ENCODE assay signal across 8 cellular contexts in the genomic region with DNA sequence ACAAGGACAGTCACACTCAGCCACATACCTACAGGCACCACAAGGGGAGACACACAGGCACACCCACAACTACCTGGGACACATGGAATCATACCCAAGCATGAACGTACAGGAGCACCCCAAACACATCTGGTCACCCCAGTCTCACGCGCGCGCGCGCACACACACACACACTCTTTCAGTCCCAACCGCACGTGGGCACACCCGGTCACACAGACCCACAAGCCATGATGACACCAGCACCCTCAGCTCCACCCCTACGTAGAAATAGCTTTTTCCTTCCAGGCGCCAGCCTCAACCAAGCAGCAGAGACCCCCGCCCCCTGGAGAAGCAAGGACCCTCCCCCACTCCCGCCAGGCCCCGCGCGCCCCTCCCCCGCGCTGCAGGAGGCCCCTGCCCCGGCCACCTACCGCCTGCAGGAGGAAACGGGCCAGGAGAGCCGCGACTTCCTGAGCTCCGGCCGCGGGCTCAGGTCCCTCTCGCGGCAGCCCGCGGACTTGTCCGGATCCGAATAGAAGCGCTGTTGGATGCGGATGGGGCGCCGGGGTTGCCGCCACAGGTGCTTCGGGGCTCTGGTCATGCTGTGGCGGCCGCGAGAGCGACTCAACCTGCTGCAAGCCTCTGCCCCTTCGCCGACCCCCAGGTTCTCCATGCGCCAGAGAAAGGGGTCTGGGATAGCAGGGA. TPM values are rescaled to one million over a fixed set of nuclear protein-coding genes. Genes with fewer than 3 reads are reported as not detected.
A peak's percentile ranks its signal among the peaks of the same experiment; 100 is the strongest.
DNase-seq lines count a peak whose midpoint lies in the region; ATAC-seq and TF ChIP-seq lines count a peak whose summit lies in the region.

No MANE protein-coding gene starts in this region.

- no peak overlapping the region for H3K27ac ChIP-seq in RWPE2 (ENCODE audit: poor library complexity, severe bottlenecking)
- H3K27ac ChIP-seq in iPS DF 6.9 (ENCODE audit: low read length): no peak overlapping the region

- H3K9me3 ChIP-seq in RWPE2 (ENCODE audit: severe bottlenecking): no peaks in the 10 kb centered on the region
- H3K9me3 ChIP-seq in iPS DF 6.9 (ENCODE audit: control insufficient read depth, insufficient read depth, low read length): no peaks in the 10 kb centered on the region

- in situ Hi-C loops in G401 (cut with HindIII; ENCODE audit: low sequenced_read_pairs): no loop called here

- H3K4me3 ChIP-seq in BJ (ENCODE audit: low read depth, low read length) (no peak overlapping the region), RWPE2 (ENCODE audit: severe bottlenecking) (no peak overlapping the region), iPS DF 6.9 (ENCODE audit: low read length) (peak overlapping the region; percentile 41; the same call in 1 of the 2 replicates)

- ATAC-seq in RWPE2 (ENCODE audit: low read depth) (peak; percentile 26; the same call in 2 of the 3 replicates), left ventricle myocardium superior (no peak)

- no CpG with 5 or more reads among the region's 46 CpGs for WGBS in iPS DF 6.9 (ENCODE audit: insufficient coverage, insufficient read length)

- TF ChIP-seq CTCF in BJ (IDR thresholded peaks at IDR 0.05; ENCODE audit: insufficient read depth, low read depth, low read length): 0 out of 2 replicates have a peak, but pooled peaks have one; percentile 11
- no peak for TF ChIP-seq CTCF in RWPE2 (IDR thresholded peaks at IDR 0.05; ENCODE audit: poor library complexity, severe bottlenecking)

- H3K4me1 ChIP-seq in RWPE2 (ENCODE audit: insufficient read depth, poor library complexity, severe bottlenecking) (no peaks in the 10 kb centered on the region), iPS DF 6.9 (ENCODE audit: control insufficient read depth, insufficient read depth, low read length) (peaks cover 10% of the 10 kb centered on the region)

- POLR2A ChIA-PET in BJ (lab: Charles Lee): no interaction called here

- CTCF ChIA-PET in BJ (lab: Yijun Ruan, JAX): interaction anchor here (1.4 to 1.7 kb wide), 2 partner anchors 19 to 25 kb away, joined by 3 to 7 read pairs; no protein-coding TSS in a partner anchor

- H3K36me3 ChIP-seq in BJ (ENCODE audit: control insufficient read depth, insufficient read depth, low read length) (no peaks in the 10 kb centered on the region), RWPE2 (ENCODE audit: low read depth) (no peaks in the 10 kb centered on the region), iPS DF 6.9 (ENCODE audit: control insufficient read depth, insufficient read depth, low read length) (no peaks in the 10 kb centered on the region)

- H3K27me3 ChIP-seq in BJ (ENCODE audit: control insufficient read depth, insufficient read depth, low read length) (peaks cover 6% of the 10 kb centered on the region), RWPE2 (ENCODE audit: insufficient read depth, poor library complexity, severe bottlenecking) (no peaks in the 10 kb centered on the region), iPS DF 6.9 (ENCODE audit: control insufficient read depth, insufficient read depth, low read length) (no peaks in the 10 kb centered on the region)

- intact Hi-C loops in left ventricle myocardium superior (cut with micrococcal nuclease): no loop called here

- DNase-seq in BJ (ENCODE audit: low read depth) (no peak), G401 (ENCODE audit: low spot score) (peak; percentile 46), RWPE2 (ENCODE audit: low spot score) (no peak), iPS DF 6.9 (ENCODE audit: low read depth, low spot score) (no peak), MV-4-11 (lab: John Stamatoyannopoulos, UW) (no peak), SIG-M5 treated with dmso at 0.1 percent for 504 hours (lab: John Stamatoyannopoulos, UW; ENCODE audit: unreplicated experiment) (no peak), T-helper 9 cell (no peak), left ventricle myocardium superior (no peak)

RNA-seq across cellular contexts. Expression of a gene that starts 6.4 kb away (rescaled TPM):
- 0.06 and 0.12 TPM in 2 replicates for polyA plus RNA-seq in BJ (2011; rRNA removed)
- polyA minus RNA-seq in BJ (2011; rRNA and poly(A)+ RNA removed): not detected in 2 replicates
- total RNA-seq in G401 (2014; rRNA removed; shearing (Covaris generic)): 11.1 and 17.0 TPM in 2 replicates
- total RNA-seq in left ventricle myocardium superior: 1.2 TPM

RNA-seq across cellular contexts. Expression of a gene that starts 28.8 kb away (rescaled TPM):
- 1.4 and 2.0 TPM in 2 replicates for polyA plus RNA-seq in BJ (2011; rRNA removed)
- 4.4 and 7.0 TPM in 2 replicates for polyA minus RNA-seq in BJ (2011; rRNA and poly(A)+ RNA removed)
- total RNA-seq in G401 (2014; rRNA removed; shearing (Covaris generic)): 0.14 and 2.0 TPM in 2 replicates
- total RNA-seq in left ventricle myocardium superior: 35.5 TPM

RNA-seq across cellular contexts. Expression of a gene that starts 39.7 kb away (rescaled TPM):
- 13.3 and 25.0 TPM in 2 replicates for polyA plus RNA-seq in BJ (2011; rRNA removed)
- polyA minus RNA-seq in BJ (2011; rRNA and poly(A)+ RNA removed): 12.3 and 15.1 TPM in 2 replicates
- total RNA-seq in G401 (2014; rRNA removed; shearing (Covaris generic)): 30.4 and 67.0 TPM in 2 replicates
- total RNA-seq in left ventricle myocardium superior: 9.0 TPM

RNA-seq across cellular contexts. Expression of a gene that starts 41.6 kb away (rescaled TPM):
- 0.82 and 1.5 TPM in 2 replicates for polyA plus RNA-seq in BJ (2011; rRNA removed)
- polyA minus RNA-seq in BJ (2011; rRNA and poly(A)+ RNA removed): 1.5 and 2.4 TPM in 2 replicates
- 0.37 and 0.47 TPM in 2 replicates for total RNA-seq in G401 (2014; rRNA removed; shearing (Covaris generic))
- total RNA-seq in left ventricle myocardium superior: 0.57 TPM

RNA-seq across cellular contexts. Expression of a gene that starts 48.7 kb away (rescaled TPM):
- 92.0 and 124 TPM in 2 replicates for polyA plus RNA-seq in BJ (2011; rRNA removed)
- polyA minus RNA-seq in BJ (2011; rRNA and poly(A)+ RNA removed): 29.6 and 35.4 TPM in 2 replicates
- 263 and 286 TPM in 2 replicates for total RNA-seq in G401 (2014; rRNA removed; shearing (Covaris generic))
- total RNA-seq in left ventricle myocardium superior: 89.2 TPM

Comparison
In these comparisons a context has a peak if more than half of its experiments do, and no peak if none do; other contexts are left out.
1. RNA of a gene that starts 28.8 kb away (total RNA-seq): 35.5 TPM in left ventricle myocardium superior (single experiment); 0.14 to 2.0 TPM in G401; every median in the first group is over 10 times any median in the second.